In the genomic region with DNA sequence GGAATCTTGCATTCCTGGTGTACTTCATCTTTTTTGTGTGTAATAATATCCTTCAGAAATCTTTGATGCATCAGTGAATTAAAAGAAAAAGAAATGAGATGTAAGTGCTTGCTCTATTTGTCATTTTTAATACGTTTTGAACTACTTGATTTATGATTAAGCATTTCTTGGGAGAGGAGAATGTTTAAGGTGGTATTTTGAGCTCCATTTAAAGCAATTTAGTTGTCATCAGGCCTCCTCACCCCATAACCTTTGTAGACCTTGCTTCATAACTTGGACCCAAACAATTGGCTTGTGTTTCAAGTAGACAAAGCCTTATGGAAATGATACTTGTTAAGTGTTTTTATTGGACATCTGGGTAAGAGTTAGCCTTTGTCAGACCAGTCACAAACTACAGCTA, we compare ENCODE assay signal across 23 cellular contexts.
"Had no signal": no experiment of that assay in that cellular context is flagged by ENCODE, and none has a peak within 500 bp of the region (broad histone marks: within the 10 kb centered on the region; RNA-seq: fewer than 3 reads in every experiment).

No MANE protein-coding gene starts in this region.

- H3K27me3 ChIP-seq: right atrium auricular region, sigmoid colon, testis, tibial nerve, upper lobe of right lung, vagina had no signal

- H3K27ac ChIP-seq: foreskin keratinocyte, heart left ventricle, neutrophil, right atrium auricular region, sigmoid colon, skin epidermis, testis, tibial nerve, upper lobe of right lung, vagina had no signal

- H3K4me1 ChIP-seq: foreskin keratinocyte, right atrium auricular region, sigmoid colon, testis, upper lobe of right lung had no signal

- H3K9me3 ChIP-seq: heart left ventricle, neutrophil, right atrium auricular region, sigmoid colon, testis, tibial nerve, upper lobe of right lung, vagina had no signal

- H3K4me3 ChIP-seq: heart left ventricle, lung, right atrium auricular region, sigmoid colon, skin epidermis, testis, tibial nerve, upper lobe of right lung, vagina had no signal

- ATAC-seq: foreskin keratinocyte; heart left ventricle; left colon; left ventricle myocardium superior; stimulated activated naive B cell treated with anti-CD40 and anti-IgM and Interleukin-4, amounts not matched to agents 10 μg/mL and 1 μg/mL and 100 μg/mL, for 72 hours; stimulated activated naive CD8-positive, alpha-beta T cell treated with anti-CD3 and anti-CD28 coated beads, Interleukin-15, amount 100 ng/mL, for 72 hours; upper lobe of right lung had no signal

- H3K36me3 ChIP-seq: heart left ventricle, neutrophil, right atrium auricular region, sigmoid colon, tibial nerve, upper lobe of right lung, vagina had no signal

- DNase-seq: dermis blood vessel endothelial cell; foreskin keratinocyte; heart left ventricle; hippocampal formation; left colon; left ventricle myocardium superior; mesendoderm; naive B cell; nephron progenitor cell; posterior cingulate gyrus; sigmoid colon; stimulated activated CD4-positive, alpha-beta T cell treated with anti-CD3 and anti-CD28 coated beads, Interleukin-2, amount 100 ng/mL, for 24 hours; stimulated activated CD4-positive, alpha-beta T cell treated with anti-CD3 and anti-CD28 coated beads, Interleukin-4, amount 100 ng/mL, for 4 hours; stimulated activated naive B cell treated with anti-CD40 and anti-IgM and Interleukin-4, amounts not matched to agents 10 μg/mL and 1 μg/mL and 100 μg/mL, for 72 hours; stimulated activated naive CD8-positive, alpha-beta T cell treated with anti-CD3 and anti-CD28 coated beads, Interleukin-15, amount 100 ng/mL, for 72 hours; testis; upper lobe of right lung had no signal
